8 cellular contexts compared by ENCODE assay signal in the genomic region with DNA sequence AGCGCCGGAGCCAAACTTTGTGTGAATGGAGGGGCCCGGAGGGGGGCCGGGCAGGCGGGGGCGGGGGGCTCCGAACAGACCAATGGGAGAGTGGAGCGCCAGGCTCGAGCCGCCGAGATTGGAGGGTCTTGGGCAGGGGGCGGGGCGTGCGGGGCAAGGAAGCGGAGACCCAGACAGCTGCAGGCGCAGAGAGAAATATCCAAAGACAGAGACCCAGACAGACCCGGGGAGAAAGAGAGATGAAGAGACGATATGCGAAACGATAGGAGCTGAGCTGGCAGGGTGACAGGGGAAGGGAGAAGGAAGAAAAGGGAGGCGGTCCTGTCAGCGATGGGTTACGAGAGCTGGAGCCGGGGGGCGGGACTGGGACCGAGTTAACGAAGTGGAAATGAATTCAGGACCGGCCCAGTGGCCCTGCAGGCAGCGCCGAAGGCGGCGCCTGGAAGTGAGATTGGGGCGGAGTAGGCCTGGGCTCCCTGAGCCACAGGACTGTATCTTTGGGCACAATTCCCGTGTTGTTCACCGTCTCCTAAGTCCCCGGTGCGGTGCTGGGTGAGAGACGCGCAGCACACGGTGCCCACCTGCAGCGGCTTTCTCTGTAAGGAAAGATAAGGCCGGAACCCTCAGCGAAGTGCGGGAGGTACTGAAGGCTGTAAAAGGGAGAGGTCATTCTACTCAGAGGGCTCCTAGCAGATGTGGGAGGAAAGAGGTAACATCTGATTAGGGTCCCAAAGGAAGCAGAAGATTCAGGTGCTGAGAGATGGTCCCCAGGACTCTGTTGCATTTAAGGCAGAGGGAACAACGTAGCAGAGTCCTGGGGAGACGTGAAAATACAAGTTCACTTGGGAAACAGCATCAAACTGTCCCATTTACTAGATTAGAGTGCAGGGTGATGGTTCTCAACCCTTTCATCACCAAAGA. TPM values are rescaled to one million over a fixed set of nuclear protein-coding genes. Genes with fewer than 3 reads are reported as not detected.
DNase-seq lines count a peak whose midpoint lies in the region; ATAC-seq lines count a peak whose summit lies in the region.

No MANE protein-coding gene starts in this region.

- H4K8ac ChIP-seq in mesenchymal stem cell (ENCODE audit: low read length) = no peak overlapping the region

- H3K23ac ChIP-seq in mesenchymal stem cell (ENCODE audit: low read length in 2 of 2) = peak overlapping the region in 1 of 2 experiments; percentile 77

- H3K18ac ChIP-seq in mesenchymal stem cell (ENCODE audit: low read depth in 1 of 2, low read length in 2 of 2) = no peak overlapping the region

- peaks cover 49% of the 10 kb centered on the region for H3K27me3 Mint-ChIP-seq in activated CD8-positive, alpha-beta memory T cell treated with anti-CD3 and anti-CD28 coated beads, Interleukin-2, amount 10 ng/mL, durations not matched to agents 7 days and 5 days

- H3K79me1 ChIP-seq in mesenchymal stem cell (replicated peaks; ENCODE audit: low read length, poor library complexity, severe bottlenecking) = no peaks in the 10 kb centered on the region

- peak overlapping the region; percentile 75 for H3K4me3 Mint-ChIP-seq in activated CD8-positive, alpha-beta memory T cell treated with anti-CD3 and anti-CD28 coated beads, Interleukin-2, amount 10 ng/mL, durations not matched to agents 7 days and 5 days

- no peak overlapping the region for H2BK12ac ChIP-seq in mesenchymal stem cell (ENCODE audit: low read length in 2 of 2)

- DNase-seq in 8988T = peak; percentile 79
- DNase-seq in NCI-H460 (ENCODE audit: extremely low read depth, low read depth) = peak; percentile 15
- DNase-seq in activated CD8-positive, alpha-beta memory T cell treated with anti-CD3 and anti-CD28 coated beads, Interleukin-2, amount 10 ng/mL, durations not matched to agents 7 days and 5 days = peak; percentile 74
- DNase-seq in mesenchymal stem cell = peak; percentile 75
- DNase-seq in stimulated activated CD8-positive, alpha-beta memory T cell treated with anti-CD3 and anti-CD28 coated beads, Interleukin-12 subunit alpha, Interleukin-12 subunit beta, amount 100 ng/mL, for 1 hour (ENCODE audit: low read depth) = peak; percentile 62
- DNase-seq in HCEC 1CT = no peak

- ATAC-seq in GM18868 (IDR thresholded peaks at IDR 0.05; ENCODE audit: unreplicated experiment) = peak; percentile 65
- peak; percentile 87 for ATAC-seq in activated CD8-positive, alpha-beta memory T cell treated with anti-CD3 and anti-CD28 coated beads, Interleukin-2, amount 10 ng/mL, durations not matched to agents 7 days and 5 days

- no peak overlapping the region for H2BK15ac ChIP-seq in mesenchymal stem cell (ENCODE audit: low read depth, poor library complexity, severe bottlenecking)

- no peak overlapping the region for H3K27ac Mint-ChIP-seq in activated CD8-positive, alpha-beta memory T cell treated with anti-CD3 and anti-CD28 coated beads, Interleukin-2, amount 10 ng/mL, durations not matched to agents 7 days and 5 days

- H2AFZ ChIP-seq in mesenchymal stem cell (ENCODE audit: low read depth, low read length) = peak overlapping the region; percentile 89

- no peak overlapping the region for H4K91ac ChIP-seq in mesenchymal stem cell (ENCODE audit: low read length)

- H3K4ac ChIP-seq in mesenchymal stem cell (ENCODE audit: low read depth in 1 of 2, low read length in 2 of 2) = peak overlapping the region in 1 of 2 experiments; percentile 24

- no peaks in the 10 kb centered on the region for H3K9me3 Mint-ChIP-seq in activated CD8-positive, alpha-beta memory T cell treated with anti-CD3 and anti-CD28 coated beads, Interleukin-2, amount 10 ng/mL, durations not matched to agents 7 days and 5 days (ENCODE audit: low read depth)

- H3K27me3 ChIP-seq in endocrine pancreas (ENCODE audit: control insufficient read depth, insufficient read depth, low read length) = no peaks in the 10 kb centered on the region
- H3K27me3 ChIP-seq in mesenchymal stem cell (ENCODE audit: control insufficient read depth in 1 of 2, insufficient read depth in 1 of 2, low read length in 2 of 2) = peaks cover 59 to 84% of the 10 kb centered on the region in 2 experiments

- peaks cover 15% of the 10 kb centered on the region for H3K4me1 Mint-ChIP-seq in activated CD8-positive, alpha-beta memory T cell treated with anti-CD3 and anti-CD28 coated beads, Interleukin-2, amount 10 ng/mL, durations not matched to agents 7 days and 5 days

- H3K36me3 Mint-ChIP-seq in activated CD8-positive, alpha-beta memory T cell treated with anti-CD3 and anti-CD28 coated beads, Interleukin-2, amount 10 ng/mL, durations not matched to agents 7 days and 5 days = no peaks in the 10 kb centered on the region

- H2BK120ac ChIP-seq in mesenchymal stem cell (ENCODE audit: low read depth, low read length) = no peak overlapping the region

- H3K14ac ChIP-seq in mesenchymal stem cell (ENCODE audit: low read length in 2 of 2) = no peak overlapping the region

- H3K27ac ChIP-seq in mesenchymal stem cell (ENCODE audit: low read length, poor library complexity, severe bottlenecking) = no peak overlapping the region

- H3K36me3 ChIP-seq in endocrine pancreas (ENCODE audit: control insufficient read depth, insufficient read depth, low read length) = no peaks in the 10 kb centered on the region
- H3K36me3 ChIP-seq in mesenchymal stem cell (ENCODE audit: control insufficient read depth in 1 of 2, insufficient read depth in 2 of 2, low read depth in 1 of 2, low read length in 2 of 2) = no peaks in the 10 kb centered on the region

- CTCF ChIA-PET in activated CD8-positive, alpha-beta memory T cell treated with anti-CD3 and anti-CD28 coated beads, Interleukin-2, amount 10 ng/mL, durations not matched to agents 7 days and 5 days (lab: Charles Lee) = interaction anchor here (1.4 to 40.9 kb wide), 5 partner anchors 10 to 123 kb away, joined by 3 to 633 read pairs (median 5); partner anchors contain the start of genes KCNJ10 and KCNJ9

- H3K9ac ChIP-seq in endocrine pancreas (ENCODE audit: control insufficient read depth, insufficient read depth, low read length) (peak overlapping the region; percentile 13), mesenchymal stem cell (ENCODE audit: low read length) (peak overlapping the region; percentile 53)

- H3K4me2 ChIP-seq in mesenchymal stem cell (ENCODE audit: low read length, poor library complexity, severe bottlenecking) = peak overlapping the region; percentile 89

- no peaks in the 10 kb centered on the region for H3K9me3 ChIP-seq in endocrine pancreas (ENCODE audit: control insufficient read depth, low read length)
- no peaks in the 10 kb centered on the region for H3K9me3 ChIP-seq in mesenchymal stem cell (ENCODE audit: control insufficient read depth, low read length)

- 2% methylated on average over 41 of the region's 46 CpGs for WGBS in mesenchymal stem cell

- H3K4me1 ChIP-seq in endocrine pancreas (ENCODE audit: control insufficient read depth, insufficient read depth, low read length) (no peaks in the 10 kb centered on the region), mesenchymal stem cell (ENCODE audit: control insufficient read depth, insufficient read depth, low read depth, low read length) (peaks cover 8% of the 10 kb centered on the region)

- H3K4me3 ChIP-seq in endocrine pancreas (ENCODE audit: control insufficient read depth, insufficient read depth, low read length) (no peak overlapping the region), mesenchymal stem cell (ENCODE audit: insufficient read depth in 1 of 2, low read depth in 1 of 2, low read length in 2 of 2) (peak overlapping the region; percentile 54 to 84)

- H2BK5ac ChIP-seq in mesenchymal stem cell (ENCODE audit: low read depth, low read length, poor library complexity, severe bottlenecking) = no peak overlapping the region

- H2AK5ac ChIP-seq in mesenchymal stem cell (ENCODE audit: low read length, severe bottlenecking) = no peak overlapping the region

RNA-seq across cellular contexts. Expression of gene KCNJ10, which starts 0.5 kb away (rescaled TPM):
- total RNA-seq in NCI-H460 (2014; rRNA removed; shearing (Covaris generic)) = not detected in 2 replicates
- polyA plus RNA-seq in NCI-H460 (2014; cell fraction: nucleus; rRNA removed) = not detected in 2 replicates
- total RNA-seq in activated CD8-positive, alpha-beta memory T cell treated with anti-CD3 and anti-CD28 coated beads, Interleukin-2, amount 10 ng/mL, durations not matched to agents 7 days and 5 days = not detected
- polyA plus RNA-seq in mesenchymal stem cell (2013, experiment 1 of 2) = not detected
- polyA plus RNA-seq in mesenchymal stem cell (2013, experiment 2 of 2) = not detected

RNA-seq across cellular contexts. Expression of gene KCNJ9, which starts 10.8 kb away (rescaled TPM):
- not detected in 2 replicates for total RNA-seq in NCI-H460 (2014; rRNA removed; shearing (Covaris generic))
- polyA plus RNA-seq in NCI-H460 (2014; cell fraction: nucleus; rRNA removed) = not detected in 2 replicates
- total RNA-seq in activated CD8-positive, alpha-beta memory T cell treated with anti-CD3 and anti-CD28 coated beads, Interleukin-2, amount 10 ng/mL, durations not matched to agents 7 days and 5 days = not detected
- polyA plus RNA-seq in mesenchymal stem cell (2013, experiment 1 of 2) = not detected
- not detected for polyA plus RNA-seq in mesenchymal stem cell (2013, experiment 2 of 2)

RNA-seq across cellular contexts. Expression of gene IGSF8, which starts 27.9 kb away (rescaled TPM):
- total RNA-seq in NCI-H460 (2014; rRNA removed; shearing (Covaris generic)) = 22.4 and 23.1 TPM in 2 replicates
- 50.4 and 51.7 TPM in 2 replicates for polyA plus RNA-seq in NCI-H460 (2014; cell fraction: nucleus; rRNA removed)
- total RNA-seq in activated CD8-positive, alpha-beta memory T cell treated with anti-CD3 and anti-CD28 coated beads, Interleukin-2, amount 10 ng/mL, durations not matched to agents 7 days and 5 days = 10 to 100 TPM; 30.9 to 35.0 TPM
- 10.7 TPM for polyA plus RNA-seq in mesenchymal stem cell (2013, experiment 1 of 2)
- polyA plus RNA-seq in mesenchymal stem cell (2013, experiment 2 of 2) = 10.8 TPM

RNA-seq across cellular contexts. Expression of gene PIGM, which starts 38.7 kb away (rescaled TPM):
- total RNA-seq in NCI-H460 (2014; rRNA removed; shearing (Covaris generic)) = 6.9 and 7.2 TPM in 2 replicates
- polyA plus RNA-seq in NCI-H460 (2014; cell fraction: nucleus; rRNA removed) = 8.9 and 11.7 TPM in 2 replicates
- total RNA-seq in activated CD8-positive, alpha-beta memory T cell treated with anti-CD3 and anti-CD28 coated beads, Interleukin-2, amount 10 ng/mL, durations not matched to agents 7 days and 5 days = 1 to 10 TPM; 5.3 to 5.9 TPM
- 6.0 TPM for polyA plus RNA-seq in mesenchymal stem cell (2013, experiment 1 of 2)
- polyA plus RNA-seq in mesenchymal stem cell (2013, experiment 2 of 2) = 6.0 TPM

RNA-seq across cellular contexts. Expression of gene ATP1A2, which starts 45.1 kb away (rescaled TPM):
- total RNA-seq in NCI-H460 (2014; rRNA removed; shearing (Covaris generic)) = 0.07 and 0.12 TPM in 2 replicates
- polyA plus RNA-seq in NCI-H460 (2014; cell fraction: nucleus; rRNA removed) = 0.08 TPM in 1 of 2 replicates, not detected in the other
- not detected for total RNA-seq in activated CD8-positive, alpha-beta memory T cell treated with anti-CD3 and anti-CD28 coated beads, Interleukin-2, amount 10 ng/mL, durations not matched to agents 7 days and 5 days
- polyA plus RNA-seq in mesenchymal stem cell (2013, experiment 1 of 2) = 0.07 TPM
- polyA plus RNA-seq in mesenchymal stem cell (2013, experiment 2 of 2) = 0.05 TPM
